28 cellular contexts compared by ENCODE assay signal in the genomic region with DNA sequence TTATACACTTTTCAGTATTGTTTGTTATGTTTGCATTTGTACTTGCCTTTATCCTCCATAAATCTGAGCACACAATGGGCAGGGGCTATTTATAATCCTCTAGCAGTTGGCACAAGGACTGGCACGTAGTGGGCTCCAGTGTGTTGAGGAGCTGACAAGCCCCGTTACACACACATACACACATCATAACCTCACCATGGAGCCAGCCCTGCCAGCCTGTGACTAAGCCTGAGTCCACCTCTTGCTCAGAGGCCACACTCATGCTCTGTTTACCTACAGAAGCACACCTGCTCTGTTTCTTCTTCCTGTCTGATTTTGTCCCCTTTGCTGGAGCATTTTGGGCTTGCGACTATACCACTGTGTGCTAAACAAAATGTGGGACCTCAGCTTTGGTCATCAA.
A peak's percentile ranks its signal among the peaks of the same experiment; 100 is the strongest.
DNase-seq lines count a peak whose midpoint lies in the region; ATAC-seq and TF ChIP-seq lines count a peak whose summit lies in the region.
"Had no signal": no experiment of that assay in that cellular context is flagged by ENCODE, and none has a peak within 500 bp of the region (broad histone marks: within the 10 kb centered on the region; RNA-seq: fewer than 3 reads in every experiment).

No MANE protein-coding gene starts in this region.

- no peak overlapping the region for H3K23ac ChIP-seq in trophoblast cell (ENCODE audit: low read length)

- H2AK5ac ChIP-seq in trophoblast cell (ENCODE audit: low read length), result no peak overlapping the region

- H3K4me2 ChIP-seq in BLaER1 (peak overlapping the region; percentile 40; the same call in 1 of the 2 replicates), trophoblast cell (ENCODE audit: low read length) (no peak overlapping the region)
- H3K4me2 ChIP-seq: neural progenitor cell had no signal

- no peak overlapping the region for H3K18ac ChIP-seq in trophoblast cell (ENCODE audit: low read length)

- no CpG with 5 or more reads among the region's 3 CpGs for WGBS in trophoblast cell (ENCODE audit: extremely low coverage, insufficient coverage, insufficient read length)

- H4K20me1 ChIP-seq in BLaER1, result no peaks in the 10 kb centered on the region

- H3K4me1 ChIP-seq in BLaER1 (peaks cover 13% of the 10 kb centered on the region), RWPE2 (ENCODE audit: insufficient read depth, poor library complexity, severe bottlenecking) (no peaks in the 10 kb centered on the region), trophoblast cell (ENCODE audit: control insufficient read depth in 1 of 2, insufficient read depth in 2 of 2, low read length in 2 of 2) (no peaks in the 10 kb centered on the region)
- H3K4me1 ChIP-seq: esophagus muscularis mucosa, parathyroid adenoma, tibial nerve had no signal

- H3K36me3 ChIP-seq in BLaER1, result no peaks in the 10 kb centered on the region
- no peaks in the 10 kb centered on the region for H3K36me3 ChIP-seq in RWPE2 (ENCODE audit: low read depth)
- H3K36me3 ChIP-seq in trophoblast cell (ENCODE audit: control insufficient read depth in 1 of 2, insufficient read depth in 2 of 2, low read length in 2 of 2), result no peaks in the 10 kb centered on the region
- H3K36me3 ChIP-seq: esophagus muscularis mucosa, neural progenitor cell, tibial nerve had no signal

- H3K27ac ChIP-seq in BLaER1, result no peak overlapping the region
- H3K27ac ChIP-seq in RWPE2 (ENCODE audit: poor library complexity, severe bottlenecking), result no peak overlapping the region
- H3K27ac ChIP-seq in trophoblast cell (ENCODE audit: low read depth, low read length), result no peak overlapping the region
- H3K27ac ChIP-seq: esophagus muscularis mucosa, neural progenitor cell, parathyroid adenoma, SK-N-MC, tibial nerve had no signal

- H3K9ac ChIP-seq in BLaER1 (no peak overlapping the region), trophoblast cell (ENCODE audit: low read length) (no peak overlapping the region)
- H3K9ac ChIP-seq: neural progenitor cell, parathyroid adenoma had no signal

- ATAC-seq in RWPE2 (ENCODE audit: low read depth), result peak; percentile 56; the same call in 2 of the 3 replicates
- ATAC-seq: activated T-cell treated with anti-CD3 and anti-CD28 coated beads, Interleukin-2, amount 50 U/mL, for 72 hours; left ventricle myocardium superior; stimulated activated effector memory CD8-positive, alpha-beta T cell treated with anti-CD3 and anti-CD28 coated beads, Interleukin-12 subunit alpha, Interleukin-12 subunit beta, amount 100 ng/mL, for 72 hours had no signal

- no peak overlapping the region for H3K4ac ChIP-seq in trophoblast cell (ENCODE audit: low read depth, low read length)

- H2AFZ ChIP-seq in trophoblast cell (ENCODE audit: insufficient read depth, low read length, poor library complexity), result no peak overlapping the region
- H2AFZ ChIP-seq: neural progenitor cell, parathyroid adenoma had no signal

- no peak overlapping the region for H2BK5ac ChIP-seq in trophoblast cell (ENCODE audit: low read depth, low read length, poor library complexity)

- H3K79me2 ChIP-seq in trophoblast cell (ENCODE audit: control insufficient read depth, insufficient read depth, low read length, poor library complexity), result no peaks in the 10 kb centered on the region
- H3K79me2 ChIP-seq: parathyroid adenoma had no signal

- no peak for TF ChIP-seq CTCF in RWPE2 (IDR thresholded peaks at IDR 0.05; ENCODE audit: poor library complexity, severe bottlenecking)

- H4K91ac ChIP-seq in trophoblast cell (ENCODE audit: low read depth, low read length), result no peak overlapping the region

- no peak overlapping the region for H4K8ac ChIP-seq in trophoblast cell (ENCODE audit: low read depth, low read length)

- no peak overlapping the region for H4K12ac ChIP-seq in trophoblast cell (ENCODE audit: low read depth, low read length)

- peak; percentile 94 for DNase-seq in DMS153 (lab: John Stamatoyannopoulos, UW)
- peak; percentile 98 for DNase-seq in NCI-H2029 (lab: John Stamatoyannopoulos, UW)
- no peak for DNase-seq in RWPE2 (ENCODE audit: low spot score)
- DNase-seq in activated naive CD4-positive, alpha-beta T cell (lab: John Stamatoyannopoulos, UW), result no peak
- DNase-seq in trophoblast cell, result no peak
- no peak for DNase-seq in HCEC 1CT
- DNase-seq in HuH-7 (ENCODE audit: low spot score), result no peak
- DNase-seq: ACHN; activated CD4-positive, alpha-beta T cell treated with anti-CD3 and anti-CD28 coated beads, Interleukin-2, amount 50 U/mL, for 4 hours; activated naive CD4-positive, alpha-beta T cell treated with Interleukin-2 at 50 U/mL for 16 hours; activated T-cell treated with anti-CD3 and anti-CD28 coated beads, Interleukin-2, amount 50 U/mL, for 72 hours; CD8-positive, alpha-beta memory T cell; DMS79; foreskin fibroblast; GF-D8; head of caudate nucleus; IMR-90; left ventricle myocardium superior; NCI-H526 treated with DMSO at 0.1 percent for 48 hours; retina; T-helper 1 cell had no signal

- no peaks in the 10 kb centered on the region for H3K9me3 ChIP-seq in BLaER1
- no peaks in the 10 kb centered on the region for H3K9me3 ChIP-seq in RWPE2 (ENCODE audit: severe bottlenecking)
- no peaks in the 10 kb centered on the region for H3K9me3 ChIP-seq in trophoblast cell (ENCODE audit: insufficient read depth, low read depth, low read length)
- H3K9me3 ChIP-seq: esophagus muscularis mucosa, tibial nerve had no signal

- H3K27me3 ChIP-seq in BLaER1 (no peaks in the 10 kb centered on the region), RWPE2 (ENCODE audit: insufficient read depth, poor library complexity, severe bottlenecking) (no peaks in the 10 kb centered on the region), trophoblast cell (ENCODE audit: insufficient read depth, low read length) (no peaks in the 10 kb centered on the region)
- H3K27me3 ChIP-seq: esophagus muscularis mucosa, neural progenitor cell, tibial nerve had no signal

- no peak overlapping the region for H3K14ac ChIP-seq in trophoblast cell (ENCODE audit: low read length)

- no peak overlapping the region for H2BK120ac ChIP-seq in trophoblast cell (ENCODE audit: insufficient read depth, low read length, poor library complexity)

- H3K4me3 ChIP-seq in BLaER1, result no peak overlapping the region
- no peak overlapping the region for H3K4me3 ChIP-seq in RWPE2 (ENCODE audit: severe bottlenecking)
- no peak overlapping the region for H3K4me3 ChIP-seq in trophoblast cell (ENCODE audit: low read depth, low read length)
- H3K4me3 ChIP-seq: esophagus muscularis mucosa, neural progenitor cell, SK-N-MC, tibial nerve had no signal

- no peak overlapping the region for H2BK12ac ChIP-seq in trophoblast cell (ENCODE audit: low read length)

- no peaks in the 10 kb centered on the region for H3K79me1 ChIP-seq in trophoblast cell (ENCODE audit: low read length)

Comparison
In these comparisons a context has a peak if more than half of its experiments do, and no peak if none do; other contexts are left out.
1. DNase-seq: peak in DMS153 (single experiment) and NCI-H2029 (single experiment); none in RWPE2 (single experiment), activated naive CD4-positive, alpha-beta T cell (0 of 4), trophoblast cell (0 of 2), HCEC 1CT (single experiment) and HuH-7 (single experiment).